ENCODE assay signal across 1 cellular context in the genomic region with DNA sequence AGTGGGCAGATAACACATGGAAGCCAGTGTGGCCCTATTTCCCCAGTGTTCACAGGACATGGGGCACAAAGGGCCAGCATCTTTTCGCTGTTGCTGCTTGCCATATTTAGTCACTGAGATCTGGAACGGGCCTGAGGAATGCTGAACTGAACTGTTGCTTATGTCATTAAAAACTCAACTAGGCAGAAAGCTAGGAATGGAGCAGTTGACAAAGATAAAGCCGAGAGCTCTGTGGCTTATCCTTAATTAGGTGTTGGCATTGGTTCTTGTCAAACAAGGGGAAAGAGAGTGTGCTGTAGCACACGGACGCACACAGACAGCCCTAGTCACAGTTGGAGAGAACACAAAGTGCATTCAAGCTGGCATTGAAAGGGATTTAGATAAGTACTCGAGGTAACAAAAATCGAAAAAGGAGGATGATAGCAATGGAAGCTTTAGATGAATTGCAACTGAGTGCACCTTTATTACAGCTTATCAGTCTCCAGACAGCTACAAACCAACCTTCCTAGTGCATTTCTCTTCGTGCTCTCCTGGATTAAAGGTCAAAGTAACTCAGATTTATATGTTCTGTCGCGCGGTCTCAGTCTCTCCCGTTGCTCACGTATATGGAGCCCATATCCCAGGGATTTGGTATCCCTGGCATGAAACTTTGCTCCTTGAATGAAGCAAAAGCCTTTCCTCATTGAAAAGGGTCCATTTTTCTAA.
TF ChIP-seq lines count a peak whose summit lies in the region.

No MANE protein-coding gene starts in this region.

TF ChIP-seq in H1, 55 proteins besides CTCF, POLR2A, EP300 and RAD21 (continued from another document):
- TF ChIP-seq, protein P1, sequence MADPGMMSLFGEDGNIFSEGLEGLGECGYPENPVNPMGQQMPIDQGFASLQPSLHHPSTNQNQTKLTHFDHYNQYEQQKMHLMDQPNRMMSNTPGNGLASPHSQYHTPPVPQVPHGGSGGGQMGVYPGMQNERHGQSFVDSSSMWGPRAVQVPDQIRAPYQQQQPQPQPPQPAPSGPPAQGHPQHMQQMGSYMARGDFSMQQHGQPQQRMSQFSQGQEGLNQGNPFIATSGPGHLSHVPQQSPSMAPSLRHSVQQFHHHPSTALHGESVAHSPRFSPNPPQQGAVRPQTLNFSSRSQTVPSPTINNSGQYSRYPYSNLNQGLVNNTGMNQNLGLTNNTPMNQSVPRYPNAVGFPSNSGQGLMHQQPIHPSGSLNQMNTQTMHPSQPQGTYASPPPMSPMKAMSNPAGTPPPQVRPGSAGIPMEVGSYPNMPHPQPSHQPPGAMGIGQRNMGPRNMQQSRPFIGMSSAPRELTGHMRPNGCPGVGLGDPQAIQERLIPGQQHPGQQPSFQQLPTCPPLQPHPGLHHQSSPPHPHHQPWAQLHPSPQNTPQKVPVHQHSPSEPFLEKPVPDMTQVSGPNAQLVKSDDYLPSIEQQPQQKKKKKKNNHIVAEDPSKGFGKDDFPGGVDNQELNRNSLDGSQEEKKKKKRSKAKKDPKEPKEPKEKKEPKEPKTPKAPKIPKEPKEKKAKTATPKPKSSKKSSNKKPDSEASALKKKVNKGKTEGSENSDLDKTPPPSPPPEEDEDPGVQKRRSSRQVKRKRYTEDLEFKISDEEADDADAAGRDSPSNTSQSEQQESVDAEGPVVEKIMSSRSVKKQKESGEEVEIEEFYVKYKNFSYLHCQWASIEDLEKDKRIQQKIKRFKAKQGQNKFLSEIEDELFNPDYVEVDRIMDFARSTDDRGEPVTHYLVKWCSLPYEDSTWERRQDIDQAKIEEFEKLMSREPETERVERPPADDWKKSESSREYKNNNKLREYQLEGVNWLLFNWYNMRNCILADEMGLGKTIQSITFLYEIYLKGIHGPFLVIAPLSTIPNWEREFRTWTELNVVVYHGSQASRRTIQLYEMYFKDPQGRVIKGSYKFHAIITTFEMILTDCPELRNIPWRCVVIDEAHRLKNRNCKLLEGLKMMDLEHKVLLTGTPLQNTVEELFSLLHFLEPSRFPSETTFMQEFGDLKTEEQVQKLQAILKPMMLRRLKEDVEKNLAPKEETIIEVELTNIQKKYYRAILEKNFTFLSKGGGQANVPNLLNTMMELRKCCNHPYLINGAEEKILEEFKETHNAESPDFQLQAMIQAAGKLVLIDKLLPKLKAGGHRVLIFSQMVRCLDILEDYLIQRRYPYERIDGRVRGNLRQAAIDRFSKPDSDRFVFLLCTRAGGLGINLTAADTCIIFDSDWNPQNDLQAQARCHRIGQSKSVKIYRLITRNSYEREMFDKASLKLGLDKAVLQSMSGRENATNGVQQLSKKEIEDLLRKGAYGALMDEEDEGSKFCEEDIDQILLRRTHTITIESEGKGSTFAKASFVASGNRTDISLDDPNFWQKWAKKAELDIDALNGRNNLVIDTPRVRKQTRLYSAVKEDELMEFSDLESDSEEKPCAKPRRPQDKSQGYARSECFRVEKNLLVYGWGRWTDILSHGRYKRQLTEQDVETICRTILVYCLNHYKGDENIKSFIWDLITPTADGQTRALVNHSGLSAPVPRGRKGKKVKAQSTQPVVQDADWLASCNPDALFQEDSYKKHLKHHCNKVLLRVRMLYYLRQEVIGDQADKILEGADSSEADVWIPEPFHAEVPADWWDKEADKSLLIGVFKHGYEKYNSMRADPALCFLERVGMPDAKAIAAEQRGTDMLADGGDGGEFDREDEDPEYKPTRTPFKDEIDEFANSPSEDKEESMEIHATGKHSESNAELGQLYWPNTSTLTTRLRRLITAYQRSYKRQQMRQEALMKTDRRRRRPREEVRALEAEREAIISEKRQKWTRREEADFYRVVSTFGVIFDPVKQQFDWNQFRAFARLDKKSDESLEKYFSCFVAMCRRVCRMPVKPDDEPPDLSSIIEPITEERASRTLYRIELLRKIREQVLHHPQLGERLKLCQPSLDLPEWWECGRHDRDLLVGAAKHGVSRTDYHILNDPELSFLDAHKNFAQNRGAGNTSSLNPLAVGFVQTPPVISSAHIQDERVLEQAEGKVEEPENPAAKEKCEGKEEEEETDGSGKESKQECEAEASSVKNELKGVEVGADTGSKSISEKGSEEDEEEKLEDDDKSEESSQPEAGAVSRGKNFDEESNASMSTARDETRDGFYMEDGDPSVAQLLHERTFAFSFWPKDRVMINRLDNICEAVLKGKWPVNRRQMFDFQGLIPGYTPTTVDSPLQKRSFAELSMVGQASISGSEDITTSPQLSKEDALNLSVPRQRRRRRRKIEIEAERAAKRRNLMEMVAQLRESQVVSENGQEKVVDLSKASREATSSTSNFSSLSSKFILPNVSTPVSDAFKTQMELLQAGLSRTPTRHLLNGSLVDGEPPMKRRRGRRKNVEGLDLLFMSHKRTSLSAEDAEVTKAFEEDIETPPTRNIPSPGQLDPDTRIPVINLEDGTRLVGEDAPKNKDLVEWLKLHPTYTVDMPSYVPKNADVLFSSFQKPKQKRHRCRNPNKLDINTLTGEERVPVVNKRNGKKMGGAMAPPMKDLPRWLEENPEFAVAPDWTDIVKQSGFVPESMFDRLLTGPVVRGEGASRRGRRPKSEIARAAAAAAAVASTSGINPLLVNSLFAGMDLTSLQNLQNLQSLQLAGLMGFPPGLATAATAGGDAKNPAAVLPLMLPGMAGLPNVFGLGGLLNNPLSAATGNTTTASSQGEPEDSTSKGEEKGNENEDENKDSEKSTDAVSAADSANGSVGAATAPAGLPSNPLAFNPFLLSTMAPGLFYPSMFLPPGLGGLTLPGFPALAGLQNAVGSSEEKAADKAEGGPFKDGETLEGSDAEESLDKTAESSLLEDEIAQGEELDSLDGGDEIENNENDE (IDR thresholded peaks at IDR 0.05; ENCODE audit: insufficient replicate concordance, low read length): no peak
- TF ChIP-seq GTF2F1 (IDR thresholded peaks at IDR 0.05; ENCODE audit: borderline replicate concordance, low read depth, low read length): no peak
- TF ChIP-seq, protein P2, sequence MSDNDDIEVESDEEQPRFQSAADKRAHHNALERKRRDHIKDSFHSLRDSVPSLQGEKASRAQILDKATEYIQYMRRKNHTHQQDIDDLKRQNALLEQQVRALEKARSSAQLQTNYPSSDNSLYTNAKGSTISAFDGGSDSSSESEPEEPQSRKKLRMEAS (IDR thresholded peaks at IDR 0.05): no peak
- no peak for TF ChIP-seq RNF2 (IDR thresholded peaks at IDR 0.05; ENCODE audit: borderline replicate concordance, low read depth, low read length, missing control alignments, poor library complexity, severe bottlenecking)
- TF ChIP-seq RXRA (IDR thresholded peaks at IDR 0.05; ENCODE audit: insufficient read depth, low read depth, low read length): no peak
- TF ChIP-seq FOSL1 (IDR thresholded peaks at IDR 0.05; ENCODE audit: insufficient read depth, low read depth, low read length): no peak
- TF ChIP-seq EGR1 (IDR thresholded peaks at IDR 0.05; ENCODE audit: borderline replicate concordance, low read depth, low read length): no peak
- TF ChIP-seq KDM1A (IDR thresholded peaks at IDR 0.05; ENCODE audit: borderline replicate concordance, low read length): no peak
- no peak for TF ChIP-seq ASH2L (IDR thresholded peaks at IDR 0.05; ENCODE audit: low read length)
- no peak for TF ChIP-seq CEBPB (IDR thresholded peaks at IDR 0.05; ENCODE audit: low read depth, low read length)
- TF ChIP-seq SP1 (IDR thresholded peaks at IDR 0.05; ENCODE audit: low read depth, low read length): no peak
- no peak for TF ChIP-seq RFX5 (IDR thresholded peaks at IDR 0.05; ENCODE audit: borderline replicate concordance, low read depth, low read length)
- TF ChIP-seq YY1 (IDR thresholded peaks at IDR 0.05; ENCODE audit: low read depth, low read length): no peak
TF ChIP-seq in H1: peak in this region for 0.
